1 cellular context compared by ENCODE assay signal in the genomic region with DNA sequence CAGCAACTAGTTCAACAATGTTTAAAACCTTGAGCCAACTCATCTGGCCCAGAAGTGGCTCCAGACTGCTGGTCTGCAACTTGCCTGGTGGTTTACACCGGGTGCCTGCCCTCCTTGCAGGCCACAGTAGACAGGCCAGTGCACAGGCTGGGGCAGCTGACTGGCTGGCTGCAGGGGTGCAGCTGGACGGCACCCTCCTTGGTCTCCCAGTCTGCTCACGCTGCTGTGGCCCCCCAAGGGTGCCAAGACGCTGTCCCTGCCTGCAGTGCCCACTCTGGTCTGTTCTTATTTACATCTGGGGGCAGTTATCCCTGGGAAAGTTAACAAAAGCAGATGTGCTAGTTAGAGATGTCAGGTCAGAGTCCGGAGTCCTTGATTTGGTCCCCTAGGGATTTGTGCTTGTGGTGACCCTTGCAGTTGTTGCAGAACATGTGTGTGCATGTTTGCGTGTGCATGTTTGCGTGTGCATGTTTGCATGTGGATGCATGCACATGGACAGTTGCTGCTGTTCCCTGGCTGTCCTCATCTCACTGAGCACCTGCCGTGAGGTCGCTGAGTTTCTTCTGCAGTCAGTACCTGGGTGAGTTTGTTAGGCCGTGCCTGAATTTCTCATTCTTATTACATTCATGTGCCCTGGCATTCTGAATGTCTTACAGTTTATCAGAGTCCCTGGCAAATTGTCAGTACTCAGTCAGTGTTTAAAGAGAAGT.
TF ChIP-seq lines count a peak whose summit lies in the region.

No MANE protein-coding gene starts in this region.

TF ChIP-seq in HepG2, 621 proteins besides CTCF, POLR2A, EP300 and RAD21 (continues in another document):
- TF ChIP-seq ZNF782 (CRISPR knock-in tag; IDR thresholded peaks at IDR 0.05; ENCODE audit: borderline replicate concordance) = no peak
- TF ChIP-seq ZNF501 (CRISPR knock-in tag; IDR thresholded peaks at IDR 0.05) = no peak
- TF ChIP-seq KLF15 (CRISPR knock-in tag; IDR thresholded peaks at IDR 0.05; ENCODE audit: borderline replicate concordance) = no peak
- TF ChIP-seq ZNF354B (CRISPR knock-in tag; IDR thresholded peaks at IDR 0.05) = no peak
- TF ChIP-seq, protein P1, sequence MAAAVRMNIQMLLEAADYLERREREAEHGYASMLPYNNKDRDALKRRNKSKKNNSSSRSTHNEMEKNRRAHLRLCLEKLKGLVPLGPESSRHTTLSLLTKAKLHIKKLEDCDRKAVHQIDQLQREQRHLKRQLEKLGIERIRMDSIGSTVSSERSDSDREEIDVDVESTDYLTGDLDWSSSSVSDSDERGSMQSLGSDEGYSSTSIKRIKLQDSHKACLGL (CRISPR knock-in tag; IDR thresholded peaks at IDR 0.05) = 0 out of 2 replicates have a peak, but pooled peaks have one; percentile 24
- no peak for TF ChIP-seq AFF4 (CRISPR knock-in tag; IDR thresholded peaks at IDR 0.05)
- 0 out of 2 replicates have a peak, but pooled peaks have one; percentile 24 for TF ChIP-seq ZNF609 (CRISPR knock-in tag; IDR thresholded peaks at IDR 0.05; ENCODE audit: borderline replicate concordance)
- no peak for TF ChIP-seq ZFAT (CRISPR knock-in tag; conservative IDR thresholded peaks at IDR 0.05)
- no peak for TF ChIP-seq ZNF253 (CRISPR knock-in tag; IDR thresholded peaks at IDR 0.05; ENCODE audit: borderline replicate concordance)
- 0 out of 2 replicates have a peak, but pooled peaks have one; percentile 43 for TF ChIP-seq ZNF607 (CRISPR knock-in tag; IDR thresholded peaks at IDR 0.05; ENCODE audit: borderline replicate concordance)
- no peak for TF ChIP-seq ZNF382 (CRISPR knock-in tag; IDR thresholded peaks at IDR 0.05; ENCODE audit: borderline replicate concordance)
- TF ChIP-seq NR2C2 (CRISPR knock-in tag; IDR thresholded peaks at IDR 0.05; ENCODE audit: borderline replicate concordance) = no peak
- 0 out of 2 replicates have a peak, but pooled peaks have one; percentile 33 for TF ChIP-seq BRD4 (CRISPR knock-in tag; IDR thresholded peaks at IDR 0.05)
- TF ChIP-seq FOXC1 (CRISPR knock-in tag; IDR thresholded peaks at IDR 0.05; ENCODE audit: borderline replicate concordance) = no peak
- TF ChIP-seq KDM5B (CRISPR knock-in tag; IDR thresholded peaks at IDR 0.05; ENCODE audit: borderline replicate concordance) = peak; percentile 38; the same call in 1 of the 2 replicates
- TF ChIP-seq ZNF580 (CRISPR knock-in tag; IDR thresholded peaks at IDR 0.05; ENCODE audit: borderline replicate concordance, low read depth) = no peak
- TF ChIP-seq PHF21A (CRISPR knock-in tag; IDR thresholded peaks at IDR 0.05) = no peak
- TF ChIP-seq ZNF33B (CRISPR knock-in tag; IDR thresholded peaks at IDR 0.05) = no peak
- TF ChIP-seq, protein P2, sequence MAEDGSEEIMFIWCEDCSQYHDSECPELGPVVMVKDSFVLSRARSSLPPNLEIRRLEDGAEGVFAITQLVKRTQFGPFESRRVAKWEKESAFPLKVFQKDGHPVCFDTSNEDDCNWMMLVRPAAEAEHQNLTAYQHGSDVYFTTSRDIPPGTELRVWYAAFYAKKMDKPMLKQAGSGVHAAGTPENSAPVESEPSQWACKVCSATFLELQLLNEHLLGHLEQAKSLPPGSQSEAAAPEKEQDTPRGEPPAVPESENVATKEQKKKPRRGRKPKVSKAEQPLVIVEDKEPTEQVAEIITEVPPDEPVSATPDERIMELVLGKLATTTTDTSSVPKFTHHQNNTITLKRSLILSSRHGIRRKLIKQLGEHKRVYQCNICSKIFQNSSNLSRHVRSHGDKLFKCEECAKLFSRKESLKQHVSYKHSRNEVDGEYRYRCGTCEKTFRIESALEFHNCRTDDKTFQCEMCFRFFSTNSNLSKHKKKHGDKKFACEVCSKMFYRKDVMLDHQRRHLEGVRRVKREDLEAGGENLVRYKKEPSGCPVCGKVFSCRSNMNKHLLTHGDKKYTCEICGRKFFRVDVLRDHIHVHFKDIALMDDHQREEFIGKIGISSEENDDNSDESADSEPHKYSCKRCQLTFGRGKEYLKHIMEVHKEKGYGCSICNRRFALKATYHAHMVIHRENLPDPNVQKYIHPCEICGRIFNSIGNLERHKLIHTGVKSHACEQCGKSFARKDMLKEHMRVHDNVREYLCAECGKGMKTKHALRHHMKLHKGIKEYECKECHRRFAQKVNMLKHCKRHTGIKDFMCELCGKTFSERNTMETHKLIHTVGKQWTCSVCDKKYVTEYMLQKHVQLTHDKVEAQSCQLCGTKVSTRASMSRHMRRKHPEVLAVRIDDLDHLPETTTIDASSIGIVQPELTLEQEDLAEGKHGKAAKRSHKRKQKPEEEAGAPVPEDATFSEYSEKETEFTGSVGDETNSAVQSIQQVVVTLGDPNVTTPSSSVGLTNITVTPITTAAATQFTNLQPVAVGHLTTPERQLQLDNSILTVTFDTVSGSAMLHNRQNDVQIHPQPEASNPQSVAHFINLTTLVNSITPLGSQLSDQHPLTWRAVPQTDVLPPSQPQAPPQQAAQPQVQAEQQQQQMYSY (CRISPR knock-in tag; IDR thresholded peaks at IDR 0.05) = no peak
- TF ChIP-seq NBN (conservative IDR thresholded peaks at IDR 0.05) = no peak
- TF ChIP-seq, protein P3, sequence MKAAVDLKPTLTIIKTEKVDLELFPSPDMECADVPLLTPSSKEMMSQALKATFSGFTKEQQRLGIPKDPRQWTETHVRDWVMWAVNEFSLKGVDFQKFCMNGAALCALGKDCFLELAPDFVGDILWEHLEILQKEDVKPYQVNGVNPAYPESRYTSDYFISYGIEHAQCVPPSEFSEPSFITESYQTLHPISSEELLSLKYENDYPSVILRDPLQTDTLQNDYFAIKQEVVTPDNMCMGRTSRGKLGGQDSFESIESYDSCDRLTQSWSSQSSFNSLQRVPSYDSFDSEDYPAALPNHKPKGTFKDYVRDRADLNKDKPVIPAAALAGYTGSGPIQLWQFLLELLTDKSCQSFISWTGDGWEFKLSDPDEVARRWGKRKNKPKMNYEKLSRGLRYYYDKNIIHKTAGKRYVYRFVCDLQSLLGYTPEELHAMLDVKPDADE (CRISPR knock-in tag; IDR thresholded peaks at IDR 0.05) = no peak
- TF ChIP-seq, protein P4, sequence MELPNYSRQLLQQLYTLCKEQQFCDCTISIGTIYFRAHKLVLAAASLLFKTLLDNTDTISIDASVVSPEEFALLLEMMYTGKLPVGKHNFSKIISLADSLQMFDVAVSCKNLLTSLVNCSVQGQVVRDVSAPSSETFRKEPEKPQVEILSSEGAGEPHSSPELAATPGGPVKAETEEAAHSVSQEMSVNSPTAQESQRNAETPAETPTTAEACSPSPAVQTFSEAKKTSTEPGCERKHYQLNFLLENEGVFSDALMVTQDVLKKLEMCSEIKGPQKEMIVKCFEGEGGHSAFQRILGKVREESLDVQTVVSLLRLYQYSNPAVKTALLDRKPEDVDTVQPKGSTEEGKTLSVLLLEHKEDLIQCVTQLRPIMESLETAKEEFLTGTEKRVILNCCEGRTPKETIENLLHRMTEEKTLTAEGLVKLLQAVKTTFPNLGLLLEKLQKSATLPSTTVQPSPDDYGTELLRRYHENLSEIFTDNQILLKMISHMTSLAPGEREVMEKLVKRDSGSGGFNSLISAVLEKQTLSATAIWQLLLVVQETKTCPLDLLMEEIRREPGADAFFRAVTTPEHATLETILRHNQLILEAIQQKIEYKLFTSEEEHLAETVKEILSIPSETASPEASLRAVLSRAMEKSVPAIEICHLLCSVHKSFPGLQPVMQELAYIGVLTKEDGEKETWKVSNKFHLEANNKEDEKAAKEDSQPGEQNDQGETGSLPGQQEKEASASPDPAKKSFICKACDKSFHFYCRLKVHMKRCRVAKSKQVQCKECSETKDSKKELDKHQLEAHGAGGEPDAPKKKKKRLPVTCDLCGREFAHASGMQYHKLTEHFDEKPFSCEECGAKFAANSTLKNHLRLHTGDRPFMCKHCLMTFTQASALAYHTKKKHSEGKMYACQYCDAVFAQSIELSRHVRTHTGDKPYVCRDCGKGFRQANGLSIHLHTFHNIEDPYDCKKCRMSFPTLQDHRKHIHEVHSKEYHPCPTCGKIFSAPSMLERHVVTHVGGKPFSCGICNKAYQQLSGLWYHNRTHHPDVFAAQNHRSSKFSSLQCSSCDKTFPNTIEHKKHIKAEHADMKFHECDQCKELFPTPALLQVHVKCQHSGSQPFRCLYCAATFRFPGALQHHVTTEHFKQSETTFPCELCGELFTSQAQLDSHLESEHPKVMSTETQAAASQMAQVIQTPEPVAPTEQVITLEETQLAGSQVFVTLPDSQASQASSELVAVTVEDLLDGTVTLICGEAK (IDR thresholded peaks at IDR 0.05) = no peak
- TF ChIP-seq, protein P4 (CRISPR knock-in tag; IDR thresholded peaks at IDR 0.05) = 0 out of 2 replicates have a peak, but pooled peaks have one; percentile 10
- no peak for TF ChIP-seq ATF3 (CRISPR knock-in tag; IDR thresholded peaks at IDR 0.05)
- no peak for TF ChIP-seq ZNF672 (CRISPR knock-in tag; IDR thresholded peaks at IDR 0.05)
- TF ChIP-seq TCF7L2 (IDR thresholded peaks at IDR 0.05; ENCODE audit: low read depth, low read length) = no peak
